16 cellular contexts compared by ENCODE assay signal in genomic region chr9:92969516-92970466, GRCh38. TPM values are rescaled to one million over a fixed set of nuclear protein-coding genes. Genes with fewer than 3 reads are reported as not detected.
DNase-seq lines count a peak whose midpoint lies in the region; ATAC-seq and TF ChIP-seq lines count a peak whose summit lies in the region.
"Had no signal": no experiment of that assay in that cellular context is flagged by ENCODE, and none has a peak within 500 bp of the region (broad histone marks: within the 10 kb centered on the region; RNA-seq: fewer than 3 reads in every experiment).

No MANE protein-coding gene starts in this region.

- no peaks in the 10 kb centered on the region for H3K9me3 ChIP-seq in endodermal cell (ENCODE audit: control insufficient read depth, low read length)
- H3K9me3 ChIP-seq in right cardiac atrium (ENCODE audit: control insufficient read depth, low read length), result no peaks in the 10 kb centered on the region
- H3K9me3 ChIP-seq: ascending aorta, thoracic aorta had no signal

- WGBS in endodermal cell (ENCODE audit: insufficient coverage in 1 of 2, insufficient read length in 1 of 2), 2 experiments, result 84 to 88% methylated on average over 15 to 19 of the region's 19 CpGs
- 88% methylated on average over 19 of the region's 19 CpGs for WGBS in right cardiac atrium

- H3K36me3 Mint-ChIP-seq in T-helper 1 cell treated with Interleukin-12 subunit alpha and Interleukin-12 subunit beta and Interleukin-4 antibody, amounts not matched to agents 30 μg/mL and 1 μg/mL, for 36 hours (ENCODE audit: low read depth), result peaks cover 58% of the 10 kb centered on the region
- H3K36me3 Mint-ChIP-seq in activated B cell treated with CpG ODN at 0.5 μM for 24 hours (ENCODE audit: low read depth), result peaks cover 35% of the 10 kb centered on the region
- no peaks in the 10 kb centered on the region for H3K36me3 Mint-ChIP-seq in endodermal cell (ENCODE audit: low read depth)

- no peaks in the 10 kb centered on the region for H3K4me1 ChIP-seq in endodermal cell (ENCODE audit: control insufficient read depth, insufficient read depth, low read length)
- no peaks in the 10 kb centered on the region for H3K4me1 ChIP-seq in right cardiac atrium (ENCODE audit: control insufficient read depth, insufficient read depth, low read length)
- H3K4me1 ChIP-seq: ascending aorta had no signal

- CTCF ChIA-PET in activated B cell treated with CpG ODN at 0.5 μM for 24 hours (lab: Charles Lee), result interaction anchor here (1.0 kb wide), 1 partner anchor 13 kb away, joined by 3 read pairs; no protein-coding TSS in a partner anchor

- ATAC-seq in activated B cell treated with CpG ODN at 0.5 μM for 24 hours (ENCODE audit: low read depth) (no peak), GM21423 (IDR thresholded peaks at IDR 0.05; ENCODE audit: unreplicated experiment) (no peak), right cardiac atrium (no peak), GM19463 (IDR thresholded peaks at IDR 0.05; ENCODE audit: unreplicated experiment) (no peak)

- H3K4me3 Mint-ChIP-seq in T-helper 1 cell treated with Interleukin-12 subunit alpha and Interleukin-12 subunit beta and Interleukin-4 antibody, amounts not matched to agents 30 μg/mL and 1 μg/mL, for 36 hours, result peak overlapping the region; percentile 96
- no peak overlapping the region for H3K4me3 Mint-ChIP-seq in activated B cell treated with CpG ODN at 0.5 μM for 24 hours
- no peak overlapping the region for H3K4me3 Mint-ChIP-seq in endodermal cell

- peak overlapping the region; percentile 75 for H3K27ac Mint-ChIP-seq in T-helper 1 cell treated with Interleukin-12 subunit alpha and Interleukin-12 subunit beta and Interleukin-4 antibody, amounts not matched to agents 30 μg/mL and 1 μg/mL, for 36 hours
- H3K27ac Mint-ChIP-seq in activated B cell treated with CpG ODN at 0.5 μM for 24 hours, result peak overlapping the region; percentile 62
- peak overlapping the region; percentile 29 for H3K27ac Mint-ChIP-seq in endodermal cell

- H3K27me3 ChIP-seq in endodermal cell (ENCODE audit: control insufficient read depth, insufficient read depth, low read length, poor library complexity, severe bottlenecking) (no peaks in the 10 kb centered on the region), right cardiac atrium (ENCODE audit: control insufficient read depth, insufficient read depth) (no peaks in the 10 kb centered on the region)
- H3K27me3 ChIP-seq: ascending aorta had no signal

- POLR2A ChIA-PET in activated B cell treated with CpG ODN at 0.5 μM for 24 hours (lab: Charles Lee), result no interaction called here

- TF ChIP-seq CTCF in activated B cell treated with CpG ODN at 0.5 μM for 24 hours (IDR thresholded peaks at IDR 0.05), result no peak
- TF ChIP-seq CTCF in endodermal cell (conservative IDR thresholded peaks at IDR 0.05), result no peak

- intact Hi-C loops in activated B cell treated with CpG ODN at 0.5 μM for 24 hours (cut with micrococcal nuclease) (no loop called here), right cardiac atrium (cut with DNase I) (no loop called here)

- peaks cover 73% of the 10 kb centered on the region for H3K4me1 Mint-ChIP-seq in T-helper 1 cell treated with Interleukin-12 subunit alpha and Interleukin-12 subunit beta and Interleukin-4 antibody, amounts not matched to agents 30 μg/mL and 1 μg/mL, for 36 hours (ENCODE audit: low read depth)
- H3K4me1 Mint-ChIP-seq in activated B cell treated with CpG ODN at 0.5 μM for 24 hours (peaks cover 92% of the 10 kb centered on the region), endodermal cell (peaks cover 8% of the 10 kb centered on the region)

- DNase-seq in T-helper 1 cell, result no peak
- no peak for DNase-seq in activated B cell treated with CpG ODN at 0.5 μM for 24 hours
- no peak for DNase-seq in endodermal cell
- peak; percentile 30 for DNase-seq in stimulated activated CD8-positive, alpha-beta memory T cell treated with anti-CD3 and anti-CD28 coated beads, Interleukin-4, amount 100 ng/mL, for 48 hours
- DNase-seq in right cardiac atrium, result no peak
- DNase-seq: activated CD4-positive, alpha-beta T cell treated with anti-CD3 and anti-CD28 coated beads for 1 hour; DMS153; glutamatergic neuron; KG1; NCI-H2029 had no signal

- H3K27me3 Mint-ChIP-seq in T-helper 1 cell treated with Interleukin-12 subunit alpha and Interleukin-12 subunit beta and Interleukin-4 antibody, amounts not matched to agents 30 μg/mL and 1 μg/mL, for 36 hours (ENCODE audit: low read depth), result no peaks in the 10 kb centered on the region
- no peaks in the 10 kb centered on the region for H3K27me3 Mint-ChIP-seq in activated B cell treated with CpG ODN at 0.5 μM for 24 hours
- no peaks in the 10 kb centered on the region for H3K27me3 Mint-ChIP-seq in endodermal cell (ENCODE audit: insufficient read depth)

- H3K27ac ChIP-seq in endodermal cell (ENCODE audit: low read depth, low read length) (peak overlapping the region; percentile 94), right cardiac atrium (ENCODE audit: low read length) (no peak overlapping the region)
- H3K27ac ChIP-seq: 22Rv1, ascending aorta, thoracic aorta had no signal

- H3K4me3 ChIP-seq in endodermal cell (ENCODE audit: low read length) (no peak overlapping the region), right cardiac atrium (ENCODE audit: low read length) (no peak overlapping the region)
- H3K4me3 ChIP-seq: ascending aorta, thoracic aorta had no signal

- no peaks in the 10 kb centered on the region for H3K9me3 Mint-ChIP-seq in T-helper 1 cell treated with Interleukin-12 subunit alpha and Interleukin-12 subunit beta and Interleukin-4 antibody, amounts not matched to agents 30 μg/mL and 1 μg/mL, for 36 hours
- no peaks in the 10 kb centered on the region for H3K9me3 Mint-ChIP-seq in activated B cell treated with CpG ODN at 0.5 μM for 24 hours
- H3K9me3 Mint-ChIP-seq in endodermal cell, result peaks cover 5% of the 10 kb centered on the region

- H3K36me3 ChIP-seq in endodermal cell (ENCODE audit: control insufficient read depth, insufficient read depth, low read length), result no peaks in the 10 kb centered on the region
- H3K36me3 ChIP-seq: ascending aorta, thoracic aorta had no signal

- H3K9ac ChIP-seq in endodermal cell (ENCODE audit: extremely low read depth, low read length, poor library complexity, severe bottlenecking), result no peak overlapping the region

RNA-seq across cellular contexts. Expression of gene FGD3, which starts 22.5 kb away (rescaled TPM):
- 46.5 and 61.9 TPM in 2 replicates for total RNA-seq in activated B cell treated with CpG ODN at 0.5 μM for 24 hours
- 1 to 10 TPM; 1.4 to 1.9 TPM for total RNA-seq in endodermal cell
- 0.96 TPM for polyA plus RNA-seq in endodermal cell (2013, experiment 1 of 2)
- polyA plus RNA-seq in endodermal cell (2013, experiment 2 of 2), result 0.62 TPM
- 1 to 10 TPM; 2.5 to 3.2 (median 2.9) TPM for total RNA-seq in right cardiac atrium
- polyA plus RNA-seq in right cardiac atrium, result 1.1 TPM

Comparison
In these comparisons a context has a peak if more than half of its experiments do, and no peak if none do; other contexts are left out.
1. RNA of gene FGD3, which starts 22.5 kb away (total RNA-seq): 46.5 to 61.9 TPM in activated B cell treated with CpG ODN at 0.5 μM for 24 hours; 2.5 to 3.2 TPM in right cardiac atrium and 1.4 to 1.9 TPM in endodermal cell; every median in the first group is over 10 times any median in the second.
2. Peak in every context shown above with its lines, with median percentiles within 50 percentile points of each other: H3K27ac Mint-ChIP-seq.